1 cellular context compared by ENCODE assay signal in genomic region chr6:17151888-17152287, GRCh38.
TF ChIP-seq lines count a peak whose summit lies in the region.

No MANE protein-coding gene starts in this region.

TF ChIP-seq in K562, 482 proteins besides CTCF, POLR2A, EP300 and RAD21:
- TF ChIP-seq MNT (conservative IDR thresholded peaks at IDR 0.05) (no peak), ELF2 (CRISPR knock-in tag; IDR thresholded peaks at IDR 0.05) (no peak)
